36 cellular contexts compared by ENCODE assay signal in the genomic region with DNA sequence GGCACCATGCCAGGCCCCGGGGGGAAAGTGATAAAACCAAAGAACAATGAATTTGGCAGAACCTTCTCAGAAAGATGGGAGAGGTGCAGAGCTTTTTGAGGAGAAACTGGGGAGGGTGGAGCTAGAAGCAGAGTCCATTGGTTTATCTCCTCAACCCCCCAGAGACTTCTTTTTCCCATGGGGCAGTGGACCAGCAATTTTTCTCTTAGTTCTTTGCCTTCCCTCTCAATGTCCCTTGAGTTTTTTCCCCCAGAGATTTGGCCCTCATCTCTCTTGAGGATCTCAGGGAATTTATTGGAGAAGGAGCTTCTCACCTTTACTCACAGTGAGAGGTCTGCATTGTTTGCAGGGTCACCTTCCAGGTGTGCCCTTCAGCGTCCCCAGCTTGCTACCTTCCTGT. TPM values are rescaled to one million over a fixed set of nuclear protein-coding genes. Genes with fewer than 3 reads are reported as not detected.
"Had no signal": no experiment of that assay in that cellular context is flagged by ENCODE, and none has a peak within 500 bp of the region (broad histone marks: within the 10 kb centered on the region; RNA-seq: fewer than 3 reads in every experiment).

No MANE protein-coding gene starts in this region.

- H3K36me3 ChIP-seq: adrenal gland, cardiac muscle cell, colonic mucosa, esophagus muscularis mucosa, gastrocnemius medialis, heart left ventricle had no signal

- ATAC-seq: activated CD4-positive, alpha-beta T cell treated with anti-CD3 and anti-CD28 coated beads for 36 hours; activated CD8-positive, alpha-beta memory T cell treated with anti-CD3 and anti-CD28 coated beads, Interleukin-2, amount 10 ng/mL, durations not matched to agents 7 days and 5 days; activated CD8-positive, alpha-beta T cell treated with anti-CD3 and anti-CD28 coated beads, Interleukin-2, amount 10 ng/mL, durations not matched to agents 7 days and 5 days; activated naive CD8-positive, alpha-beta T cell treated with anti-CD3 and anti-CD28 coated beads, Interleukin-2, amount 50 U/mL, for 24 hours; body of pancreas; foreskin keratinocyte; gastrocnemius medialis; heart left ventricle had no signal

- H3K4me3 ChIP-seq: adrenal gland, body of pancreas, cardiac muscle cell, colonic mucosa, esophagus muscularis mucosa, gastrocnemius medialis, heart left ventricle had no signal

- H3K4me1 ChIP-seq: adrenal gland, colonic mucosa, foreskin keratinocyte, gastrocnemius medialis had no signal

- H3K9me3 ChIP-seq: body of pancreas, colonic mucosa had no signal

- DNase-seq: activated B cell treated with CpG ODN at 0.5 μM for 24 hours; activated CD4-positive, alpha-beta memory T cell treated with anti-CD3 and anti-CD28 coated beads for 36 hours; activated CD4-positive, alpha-beta T cell treated with anti-CD3 and anti-CD28 coated beads for 36 hours; activated CD4-positive, alpha-beta T cell treated with anti-CD3 and anti-CD28 coated beads, Interleukin-2, amount 10 ng/mL, durations not matched to agents 24 days and 14 days; activated CD4-positive, CD25-positive, alpha-beta regulatory T cell treated with anti-CD3 and anti-CD28 coated beads, Interleukin-2, amount 50 U/mL, for 72 hours; activated CD8-positive, alpha-beta memory T cell treated with anti-CD3 and anti-CD28 coated beads, Interleukin-2, amount 10 ng/mL, durations not matched to agents 7 days and 5 days; activated CD8-positive, alpha-beta memory T cell treated with anti-CD3 and anti-CD28 coated beads, Interleukin-2, amount 50 U/mL, for 4 hours; activated CD8-positive, alpha-beta T cell treated with anti-CD3 and anti-CD28 coated beads, Interleukin-2, amount 10 ng/mL, durations not matched to agents 7 days and 5 days; activated effector memory CD4-positive, alpha-beta T cell treated with anti-CD3 and anti-CD28 coated beads, Interleukin-2, amount 50 U/mL, for 16 hours; activated naive CD4-positive, alpha-beta T cell treated with anti-CD3 and anti-CD28 coated beads for 36 hours; activated naive CD8-positive, alpha-beta T cell treated with anti-CD3 and anti-CD28 coated beads for 36 hours; activated naive CD8-positive, alpha-beta T cell treated with anti-CD3 and anti-CD28 coated beads, Interleukin-2, amount 50 U/mL, for 24 hours; activated T-cell treated with anti-CD3 and anti-CD28 coated beads, Interleukin-2, amount 50 U/mL, for 1 hour; activated T-cell treated with anti-CD3 and anti-CD28 coated beads, Interleukin-2, amount 50 U/mL, for 48 hours; adrenal gland; amygdala; aorta; body of pancreas; central memory CD4-positive, alpha-beta T cell; cerebellar nuclear complex; colonic mucosa; effector CD8-positive, alpha-beta T cell; erythroblast; foreskin keratinocyte; gastrocnemius medialis; glutamatergic neuron; heart left ventricle; T-helper 2 cell had no signal

- H3K27ac ChIP-seq: adrenal gland, body of pancreas, cardiac muscle cell, colonic mucosa, esophagus muscularis mucosa, foreskin keratinocyte, gastrocnemius medialis, heart left ventricle, VCaP had no signal

- H3K27me3 ChIP-seq: adrenal gland, body of pancreas, cardiac muscle cell, colonic mucosa, esophagus muscularis mucosa, gastrocnemius medialis had no signal

RNA-seq across cellular contexts. Expression of gene ETV3L, which starts 48.8 kb away (rescaled TPM):
- total RNA-seq: activated B cell treated with CpG ODN at 0.5 μM for 24 hours; activated CD4-positive, alpha-beta memory T cell treated with anti-CD3 and anti-CD28 coated beads for 36 hours; activated CD4-positive, alpha-beta T cell treated with anti-CD3 and anti-CD28 coated beads for 36 hours; activated CD4-positive, alpha-beta T cell treated with anti-CD3 and anti-CD28 coated beads, Interleukin-2, amount 10 ng/mL, durations not matched to agents 24 days and 14 days; activated CD8-positive, alpha-beta memory T cell treated with anti-CD3 and anti-CD28 coated beads for 36 hours; activated CD8-positive, alpha-beta memory T cell treated with anti-CD3 and anti-CD28 coated beads, Interleukin-2, amount 10 ng/mL, durations not matched to agents 7 days and 5 days; activated CD8-positive, alpha-beta T cell treated with anti-CD3 and anti-CD28 coated beads, Interleukin-2, amount 10 ng/mL, durations not matched to agents 7 days and 5 days; activated naive CD4-positive, alpha-beta T cell treated with anti-CD3 and anti-CD28 coated beads for 36 hours; activated naive CD8-positive, alpha-beta T cell treated with anti-CD3 and anti-CD28 coated beads for 36 hours; activated T-helper 1 cell treated with anti-CD3 and anti-CD28 coated beads, Interleukin-12 subunit alpha, Interleukin-12 subunit beta, Interleukin-2, Interleukin-4 antibody, amounts not matched to agents 30 ng/mL and 10 ng/mL and 1 ng/mL, durations not matched to agents 14 hours and 24 hours and 36 hours; activated T-helper 2 cell treated with anti-CD3 and anti-CD28 coated beads, Interferon-gamma antibody, Interleukin-2, Interleukin-4, amounts not matched to agents 10 μg/mL and 5 μg/mL and 100 μg/mL, durations not matched to agents 14 hours and 24 hours and 36 hours; adrenal gland; aorta; body of pancreas; cardiac muscle cell; colonic mucosa; dermis microvascular lymphatic vessel endothelial cell; esophagus muscularis mucosa; foreskin keratinocyte; gastrocnemius medialis; heart left ventricle; T-helper 1 cell treated with Interleukin-12 subunit alpha and Interleukin-12 subunit beta and Interleukin-4 antibody, amounts not matched to agents 30 ng/mL and 1 ng/mL, for 36 hours had no signal
- polyA plus RNA-seq: adrenal gland, aorta, cardiac muscle cell, foreskin keratinocyte, heart left ventricle had no signal
